10 cellular contexts compared by ENCODE assay signal in genomic region chrX:53116101-53116500, GRCh38. TPM values are rescaled to one million over a fixed set of nuclear protein-coding genes. Genes with fewer than 3 reads are reported as not detected.
A peak's percentile ranks its signal among the peaks of the same experiment; 100 is the strongest.
DNase-seq lines count a peak whose midpoint lies in the region; ATAC-seq, FAIRE-seq and TF ChIP-seq lines count a peak whose summit lies in the region.
"Had no signal": no experiment of that assay in that cellular context is flagged by ENCODE, and none has a peak within 500 bp of the region (broad histone marks: within the 10 kb centered on the region; RNA-seq: fewer than 3 reads in every experiment).

No MANE protein-coding gene starts in this region.

- TF ChIP-seq POLR2A in GM12891 (IDR thresholded peaks at IDR 0.05; ENCODE audit: low read depth, low read length), result no peak

- H3K9me3 Mint-ChIP-seq in activated T-helper 17 cell treated with anti-CD3 and anti-CD28 coated beads, Interleukin-2, amount 50 U/mL, for 72 hours, result no peaks in the 10 kb centered on the region
- H3K9me3 Mint-ChIP-seq: type B pancreatic cell had no signal

- peaks cover 3% of the 10 kb centered on the region for H3K27me3 ChIP-seq in adipocyte (replicated peaks; ENCODE audit: control insufficient read depth, insufficient read depth, low read length)

- no peaks in the 10 kb centered on the region for H3K27me3 Mint-ChIP-seq in activated T-helper 17 cell treated with anti-CD3 and anti-CD28 coated beads, Interleukin-2, amount 50 U/mL, for 72 hours
- H3K27me3 Mint-ChIP-seq: type B pancreatic cell had no signal

- DNase-seq in GM12891 (ENCODE audit: insufficient read length, low spot score) (no peak), adipocyte (ENCODE audit: low read depth) (peak; percentile 70), globus pallidus (ENCODE audit: low spot score) (peak; percentile 20), renal cortical epithelial cell (ENCODE audit: low read depth) (peak; percentile 6), ecto neural progenitor cell (ENCODE audit: low spot score) (no peak)

- peaks cover 4% of the 10 kb centered on the region for H3K4me1 ChIP-seq in adipocyte (ENCODE audit: control insufficient read depth, insufficient read depth, low read length)

- peak overlapping the region; percentile 43 for H3K9ac ChIP-seq in adipocyte (ENCODE audit: low read length)

- peaks cover 3% of the 10 kb centered on the region for H3K9me3 ChIP-seq in adipocyte (ENCODE audit: control insufficient read depth, low read length)

- H3K36me3 ChIP-seq in adipocyte (ENCODE audit: control insufficient read depth, insufficient read depth, low read length, severe bottlenecking), result no peaks in the 10 kb centered on the region

- H3K36me3 Mint-ChIP-seq in activated T-helper 17 cell treated with anti-CD3 and anti-CD28 coated beads, Interleukin-2, amount 50 U/mL, for 72 hours (ENCODE audit: low read depth), result peaks cover 9% of the 10 kb centered on the region

- no peak overlapping the region for H3K4me3 Mint-ChIP-seq in activated T-helper 17 cell treated with anti-CD3 and anti-CD28 coated beads, Interleukin-2, amount 50 U/mL, for 72 hours
- H3K4me3 Mint-ChIP-seq: type B pancreatic cell had no signal

- no peak overlapping the region for H3K27ac Mint-ChIP-seq in activated T-helper 17 cell treated with anti-CD3 and anti-CD28 coated beads, Interleukin-2, amount 50 U/mL, for 72 hours
- H3K27ac Mint-ChIP-seq: type B pancreatic cell had no signal

- H3K4me1 Mint-ChIP-seq in activated T-helper 17 cell treated with anti-CD3 and anti-CD28 coated beads, Interleukin-2, amount 50 U/mL, for 72 hours, result no peaks in the 10 kb centered on the region

- ATAC-seq in activated T-helper 17 cell treated with anti-CD3 and anti-CD28 coated beads, Interleukin-2, amount 50 U/mL, for 72 hours (replicated peaks), result no peak
- no peak for ATAC-seq in HG03432 (IDR thresholded peaks at IDR 0.05; ENCODE audit: unreplicated experiment)
- ATAC-seq in GM19023 (IDR thresholded peaks at IDR 0.05; ENCODE audit: unreplicated experiment), result no peak

- peak overlapping the region; percentile 45 for H3K4me3 ChIP-seq in adipocyte (ENCODE audit: low read length)

- peak; percentile 33 for FAIRE-seq in GM12891 (lab: Jason Lieb, UNC)
- FAIRE-seq: endometrium had no signal

TF ChIP-seq in GM12891, 5 proteins besides CTCF, POLR2A, EP300 and RAD21:
- TF ChIP-seq TAF1 (IDR thresholded peaks at IDR 0.05; ENCODE audit: low read depth, low read length) (no peak), POLR2AphosphoS5 (IDR thresholded peaks at IDR 0.05; ENCODE audit: low read depth, low read length) (no peak), POU2F2 (IDR thresholded peaks at IDR 0.05; ENCODE audit: low read depth, low read length) (no peak), PAX5 (IDR thresholded peaks at IDR 0.05; ENCODE audit: insufficient read depth, low read length, severe bottlenecking) (no peak), SPI1 (IDR thresholded peaks at IDR 0.05; ENCODE audit: low read depth, low read length) (0 out of 2 replicates have a peak, but pooled peaks have one; percentile 28)
TF ChIP-seq in GM12891: peak in this region for 1.

RNA-seq across cellular contexts. Expression of gene KANTR, which starts 22.2 kb away (rescaled TPM):
- 2.4 TPM for polyA plus RNA-seq in GM12891 (2012; ENCODE audit: low read depth, missing spikeins)
- 3.0 and 9.2 TPM in 2 replicates for total RNA-seq in renal cortical epithelial cell
- total RNA-seq in activated T-helper 17 cell treated with anti-CD3 and anti-CD28 coated beads, Interleukin-2, amount 50 U/mL, for 72 hours, result 10 to 100 TPM; 18.6 to 44.9 TPM

RNA-seq across cellular contexts. Expression of gene TSPYL2, which starts 33.9 kb away (rescaled TPM):
- polyA plus RNA-seq in GM12891 (2012; ENCODE audit: low read depth, missing spikeins), result 38.1 TPM
- 3.3 and 7.9 TPM in 2 replicates for total RNA-seq in renal cortical epithelial cell
- total RNA-seq in activated T-helper 17 cell treated with anti-CD3 and anti-CD28 coated beads, Interleukin-2, amount 50 U/mL, for 72 hours, result 100 to 1,000 TPM in 1 of 2 donors, 10 to 100 TPM in 1; 28.2 to 134 TPM

Comparison
In these comparisons a context has a peak if more than half of its experiments do, and no peak if none do; other contexts are left out.
1. DNase-seq: peak in adipocyte (single experiment), globus pallidus (single experiment) and renal cortical epithelial cell (single experiment); none in GM12891 (single experiment) and ecto neural progenitor cell (single experiment).